In genomic region chr1:205675247-205675646, GRCh38 we compare ENCODE assay signal across 1 cellular context.
TF ChIP-seq lines count a peak whose summit lies in the region.

No MANE protein-coding gene starts in this region.

TF ChIP-seq in H1, 55 proteins besides CTCF, POLR2A, EP300 and RAD21:
- TF ChIP-seq TAF1 (IDR thresholded peaks at IDR 0.05; ENCODE audit: low read depth, low read length) (no peak), JUND (IDR thresholded peaks at IDR 0.05; ENCODE audit: low read length) (no peak)
